In genomic region chr10:44977287-44978212, GRCh38 we compare ENCODE assay signal across 9 cellular contexts. TPM values are rescaled to one million over a fixed set of nuclear protein-coding genes. Genes with fewer than 3 reads are reported as not detected.
DNase-seq lines count a peak whose midpoint lies in the region; ATAC-seq, FAIRE-seq and TF ChIP-seq lines count a peak whose summit lies in the region.
"Had no signal": no experiment of that assay in that cellular context is flagged by ENCODE, and none has a peak within 500 bp of the region (broad histone marks: within the 10 kb centered on the region; RNA-seq: fewer than 3 reads in every experiment).

No MANE protein-coding gene starts in this region.

- H3K4me3 ChIP-seq in A549 (no peak overlapping the region), Peyer's patch (peak overlapping the region; percentile 24 to 62 (median 42)), fibroblast of the aortic adventitia (ENCODE audit: low read depth, low read length) (peak overlapping the region; percentile 82), neuronal stem cell (ENCODE audit: low read length in 2 of 2) (no peak overlapping the region), Karpas-422 (ENCODE audit: low read length) (no peak overlapping the region)
- no peak overlapping the region for H3K4me3 ChIP-seq in CD8-positive, alpha-beta T cell (ENCODE audit: low read depth, low read length)

- no peaks in the 10 kb centered on the region for H3K9me3 Mint-ChIP-seq in CD8-positive, alpha-beta T cell

- ATAC-seq in A549, result no peak
- no peak for ATAC-seq in CD8-positive, alpha-beta T cell

- H2BK5ac ChIP-seq in neuronal stem cell (ENCODE audit: low read length), result no peak overlapping the region

- no peak overlapping the region for H2BK12ac ChIP-seq in neuronal stem cell (ENCODE audit: low read length)

- no peaks in the 10 kb centered on the region for H4K20me1 ChIP-seq in Karpas-422 (ENCODE audit: insufficient read depth, low read depth, low read length)

- peak overlapping the region in 1 of 2 experiments; percentile 92; a peak in 3 of 6 replicates for H3K27ac ChIP-seq in A549
- H3K27ac ChIP-seq in Peyer's patch, result peak overlapping the region; percentile 52 to 84 (median 72)
- H3K27ac ChIP-seq in neuronal stem cell (replicated peaks; ENCODE audit: low read length), result no peak overlapping the region
- H3K27ac ChIP-seq in CD8-positive, alpha-beta T cell (ENCODE audit: low read depth, low read length), result no peak overlapping the region
- no peak overlapping the region for H3K27ac ChIP-seq in Karpas-422 (ENCODE audit: low read length)

- H3K27me3 Mint-ChIP-seq in CD8-positive, alpha-beta T cell (ENCODE audit: low read depth), result no peaks in the 10 kb centered on the region

- no peak overlapping the region for H3K27ac Mint-ChIP-seq in CD8-positive, alpha-beta T cell

- H3K9ac ChIP-seq in neuronal stem cell (ENCODE audit: low read depth, low read length, poor library complexity) (no peak overlapping the region), Karpas-422 (ENCODE audit: low read length) (no peak overlapping the region)

- POLR2A ChIA-PET in A549 (lab: Yijun Ruan, JAX), result interaction anchor here (1.2 kb wide), 1 partner anchor 19 kb away, joined by 12 read pairs; the partner anchor contains the start of gene RASSF4
- POLR2A ChIA-PET in CD8-positive, alpha-beta T cell (lab: Charles Lee), result no interaction called here

- CTCF ChIA-PET in A549 (lab: Yijun Ruan, JAX), result interaction anchor here (1.0 to 9.7 kb wide), 6 partner anchors 8 to 112 kb away, joined by 3 to 69 read pairs (median 6); no protein-coding TSS in a partner anchor
- CTCF ChIA-PET in CD8-positive, alpha-beta T cell (lab: Charles Lee), result interaction anchor here (0.6 to 6.5 kb wide), 5 partner anchors 10 to 1374 kb away, joined by 3 to 36 read pairs (median 3); no protein-coding TSS in a partner anchor

- no peak overlapping the region for H3K4ac ChIP-seq in neuronal stem cell (ENCODE audit: low read length)

- H3K36me3 ChIP-seq in Peyer's patch, result no peaks in the 10 kb centered on the region
- no peaks in the 10 kb centered on the region for H3K36me3 ChIP-seq in neuronal stem cell (replicated peaks in 1 of 2; ENCODE audit: control insufficient read depth in 2 of 2, insufficient read depth in 2 of 2, low read length in 2 of 2)
- no peaks in the 10 kb centered on the region for H3K36me3 ChIP-seq in CD8-positive, alpha-beta T cell (ENCODE audit: insufficient read depth, low read length)
- H3K36me3 ChIP-seq in Karpas-422 (ENCODE audit: insufficient read depth, low read length), result no peaks in the 10 kb centered on the region

- TF ChIP-seq CTCF in A549 (IDR thresholded peaks at IDR 0.05), result no peak
- no peak for TF ChIP-seq CTCF in Peyer's patch (IDR thresholded peaks at IDR 0.05)
- no peak for TF ChIP-seq CTCF in fibroblast of the aortic adventitia (IDR thresholded peaks at IDR 0.05; ENCODE audit: insufficient read depth, low read length)
- no peak for TF ChIP-seq CTCF in CD8-positive, alpha-beta T cell (IDR thresholded peaks at IDR 0.05)

- H3K14ac ChIP-seq in neuronal stem cell (ENCODE audit: low read length), result no peak overlapping the region

- H3K4me1 Mint-ChIP-seq in CD8-positive, alpha-beta T cell (ENCODE audit: low read depth), result peaks cover 8% of the 10 kb centered on the region

- TF ChIP-seq POLR2A in A549 (IDR thresholded peaks at IDR 0.05; ENCODE audit: low read length) (no peak), Peyer's patch (IDR thresholded peaks at IDR 0.05) (no peak)

- H3K4me1 ChIP-seq in A549 (peaks cover 60% of the 10 kb centered on the region), Peyer's patch (peaks cover 4 to 65% (median 13%) of the 10 kb centered on the region in 4 donors), neuronal stem cell (ENCODE audit: control insufficient read depth in 2 of 2, insufficient read depth in 1 of 2, low read depth in 1 of 2, low read length in 2 of 2) (peaks cover 32 to 40% of the 10 kb centered on the region in 2 donors), Karpas-422 (ENCODE audit: low read length) (peaks cover 22% of the 10 kb centered on the region)
- H3K4me1 ChIP-seq in CD8-positive, alpha-beta T cell (ENCODE audit: insufficient read depth, low read length), result peaks cover 20% of the 10 kb centered on the region

- peak overlapping the region; percentile 88 for H2AK5ac ChIP-seq in neuronal stem cell (ENCODE audit: low read depth, low read length)

- peak overlapping the region; percentile 93; the same call in 2 of the 3 replicates for H3K4me2 ChIP-seq in A549
- H3K4me2 ChIP-seq in neuronal stem cell (ENCODE audit: insufficient read depth, low read length, poor library complexity, severe bottlenecking), result no peak overlapping the region
- no peak overlapping the region for H3K4me2 ChIP-seq in Karpas-422 (ENCODE audit: low read depth, low read length, poor library complexity, severe bottlenecking)

- FAIRE-seq in A549 (lab: Jason Lieb, UNC), result no peak

- H3K18ac ChIP-seq in neuronal stem cell (ENCODE audit: low read length), result peak overlapping the region; percentile 85

- peak overlapping the region; percentile 38 for H4K91ac ChIP-seq in neuronal stem cell (ENCODE audit: low read depth, low read length, poor library complexity)

- no peaks in the 10 kb centered on the region for H3K79me2 ChIP-seq in Karpas-422 (ENCODE audit: low read length)

- H4K8ac ChIP-seq in neuronal stem cell (ENCODE audit: low read depth, low read length), result no peak overlapping the region

- H3K23ac ChIP-seq in neuronal stem cell (ENCODE audit: low read depth, low read length, poor library complexity), result no peak overlapping the region

- peaks cover 3% of the 10 kb centered on the region for H3K79me1 ChIP-seq in neuronal stem cell (ENCODE audit: low read depth, low read length)

- no peak overlapping the region for H2BK15ac ChIP-seq in neuronal stem cell (ENCODE audit: low read length)

- intact Hi-C loops in CD8-positive, alpha-beta T cell (cut with DNase I, micrococcal nuclease), result loop anchor here (5.0 to 10.0 kb wide), 4 partner anchors 110 to 1305 kb away; no protein-coding TSS in a partner anchor

- H3K4me3 Mint-ChIP-seq in CD8-positive, alpha-beta T cell, result no peak overlapping the region

- TF ChIP-seq EP300 in A549 (IDR thresholded peaks at IDR 0.05), result no peak

- WGBS in A549 (ENCODE audit: missing lambda C conversion rate), result 87% methylated on average over 19 of the region's 25 CpGs
- no CpG with 5 or more reads among the region's 25 CpGs for WGBS in neuronal stem cell (ENCODE audit: extremely low coverage in 2 of 2, insufficient read length in 2 of 2, insufficient replicate concordance in 1 of 2), 2 donors

- no peak for TF ChIP-seq RAD21 in A549 (conservative IDR thresholded peaks at IDR 0.05 in 1 of 2, IDR thresholded peaks at IDR 0.05 in 1 of 2)

- H3K9me3 ChIP-seq in A549, result no peaks in the 10 kb centered on the region
- H3K9me3 ChIP-seq in Peyer's patch, result no peaks in the 10 kb centered on the region
- H3K9me3 ChIP-seq in neuronal stem cell (replicated peaks in 1 of 2; ENCODE audit: control insufficient read depth in 2 of 2, insufficient read depth in 1 of 2, low read depth in 1 of 2, low read length in 2 of 2), result no peaks in the 10 kb centered on the region
- H3K9me3 ChIP-seq in CD8-positive, alpha-beta T cell (ENCODE audit: low read length), result no peaks in the 10 kb centered on the region
- no peaks in the 10 kb centered on the region for H3K9me3 ChIP-seq in Karpas-422 (ENCODE audit: low read length)

- no peaks in the 10 kb centered on the region for H3K36me3 Mint-ChIP-seq in CD8-positive, alpha-beta T cell

- no peak overlapping the region for H2AFZ ChIP-seq in neuronal stem cell (ENCODE audit: low read length)
- H2AFZ ChIP-seq in Karpas-422 (ENCODE audit: low read length), result no peak overlapping the region

- DNase-seq in A549 (ENCODE audit: low read depth in 1 of 2, low spot score in 1 of 2) (no peak), Peyer's patch (peak in 1 of 3 donors; percentile 49), fibroblast of the aortic adventitia (ENCODE audit: low read depth) (no peak), neuronal stem cell (ENCODE audit: low spot score) (no peak), NCI-H1105 treated with DMSO at 0.1 percent for 48 hours (lab: John Stamatoyannopoulos, UW) (no peak), Karpas-422 (no peak), NAMALWA (ENCODE audit: low spot score) (no peak)
- DNase-seq in CD8-positive, alpha-beta T cell, result no peak
- DNase-seq: foreskin melanocyte had no signal

- H3K27me3 ChIP-seq in Peyer's patch (no peaks in the 10 kb centered on the region), neuronal stem cell (ENCODE audit: control insufficient read depth in 3 of 3, insufficient read depth in 3 of 3, low read depth in 1 of 3, low read length in 3 of 3) (no peaks in the 10 kb centered on the region), Karpas-422 (ENCODE audit: low read length) (no peaks in the 10 kb centered on the region)
- no peaks in the 10 kb centered on the region for H3K27me3 ChIP-seq in CD8-positive, alpha-beta T cell (ENCODE audit: insufficient read depth, low read length)

- H2BK120ac ChIP-seq in neuronal stem cell (ENCODE audit: low read depth, low read length), result peak overlapping the region; percentile 75

- H3K9me2 ChIP-seq in Karpas-422 (replicated peaks; ENCODE audit: insufficient read depth, low read length), result no peaks in the 10 kb centered on the region

RNA-seq across cellular contexts. Expression of gene DEPP1, which starts 1.1 kb away (rescaled TPM):
- polyA plus RNA-seq in A549 (2011; rRNA removed) (0.89 and 0.92 TPM in 2 replicates), A549 (2017; fragmentation: RNase III; extraction: RNeasy Plus Mini Kit Qiagen cat#74134 plus additional on column Dnase treatment) (0.22 to 0.50 TPM (median 0.46 TPM) in 3 replicates)
- polyA plus RNA-seq in A549 (2012; cell fraction: cytosol; rRNA removed), result 0.37 and 0.71 TPM in 2 replicates
- polyA plus RNA-seq in A549 (2012; cell fraction: nucleus; rRNA removed), result 0.51 and 1.2 TPM in 2 replicates
- 1.5 and 2.1 TPM in 2 replicates for polyA minus RNA-seq in A549 (2011; rRNA and poly(A)+ RNA removed)
- total RNA-seq in Peyer's patch (10 to 100 TPM in 3 of 4 donors, 1 to 10 TPM in 1; 3.9 to 96.0 (median 49.8) TPM), fibroblast of the aortic adventitia (ENCODE audit: low replicate concordance) (17.3 and 73.8 TPM in 2 replicates)
- 0.22 TPM for polyA plus RNA-seq in neuronal stem cell (2013, experiment 1 of 2)
- 0.26 TPM for polyA plus RNA-seq in neuronal stem cell (2013, experiment 2 of 2)
- not detected for total RNA-seq in CD8-positive, alpha-beta T cell
- not detected in 2 replicates for total RNA-seq in Karpas-422 (2014; rRNA removed; shearing (Covaris generic); ENCODE audit: low replicate concordance)

RNA-seq across cellular contexts. Expression of gene RASSF4, which starts 17.9 kb away (rescaled TPM):
- 2.1 and 2.2 TPM in 2 replicates for polyA plus RNA-seq in A549 (2011; rRNA removed)
- polyA plus RNA-seq in A549 (2012; cell fraction: cytosol; rRNA removed), result 0.99 and 1.2 TPM in 2 replicates
- polyA plus RNA-seq in A549 (2012; cell fraction: nucleus; rRNA removed), result 2.7 and 2.9 TPM in 2 replicates
- 1.3 to 2.3 TPM (median 1.9 TPM) in 3 replicates for polyA plus RNA-seq in A549 (2017; fragmentation: RNase III; extraction: RNeasy Plus Mini Kit Qiagen cat#74134 plus additional on column Dnase treatment)
- polyA minus RNA-seq in A549 (2011; rRNA and poly(A)+ RNA removed), result 2.3 and 2.9 TPM in 2 replicates
- total RNA-seq in Peyer's patch, result 10 to 100 TPM; 62.7 to 99.6 (median 68.2) TPM
- 1.9 and 3.8 TPM in 2 replicates for total RNA-seq in fibroblast of the aortic adventitia (ENCODE audit: low replicate concordance)
- polyA plus RNA-seq in neuronal stem cell (2013, experiment 1 of 2), result 13.0 TPM
- polyA plus RNA-seq in neuronal stem cell (2013, experiment 2 of 2), result 13.1 TPM
- under 1 TPM; 0.30 to 0.31 TPM for total RNA-seq in CD8-positive, alpha-beta T cell
- total RNA-seq in Karpas-422 (2014; rRNA removed; shearing (Covaris generic); ENCODE audit: low replicate concordance), result 3.6 and 7.1 TPM in 2 replicates

RNA-seq across cellular contexts. Expression of gene ZNF22, which starts 23.2 kb away (rescaled TPM):
- polyA plus RNA-seq in A549 (2011; rRNA removed) (11.0 and 13.0 TPM in 2 replicates), A549 (2017; fragmentation: RNase III; extraction: RNeasy Plus Mini Kit Qiagen cat#74134 plus additional on column Dnase treatment) (8.5 to 8.7 TPM (median 8.6 TPM) in 3 replicates)
- 2.8 and 2.9 TPM in 2 replicates for polyA plus RNA-seq in A549 (2012; cell fraction: cytosol; rRNA removed)
- polyA plus RNA-seq in A549 (2012; cell fraction: nucleus; rRNA removed), result 0.54 and 1.7 TPM in 2 replicates
- polyA minus RNA-seq in A549 (2011; rRNA and poly(A)+ RNA removed), result 1.4 and 2.2 TPM in 2 replicates
- total RNA-seq in Peyer's patch (10 to 100 TPM in 1 of 4 donors, 1 to 10 TPM in 3; 4.7 to 19.0 (median 8.0) TPM), fibroblast of the aortic adventitia (ENCODE audit: low replicate concordance) (4.4 and 16.6 TPM in 2 replicates)
- polyA plus RNA-seq in neuronal stem cell (2013, experiment 1 of 2), result 65.4 TPM
- 66.3 TPM for polyA plus RNA-seq in neuronal stem cell (2013, experiment 2 of 2)
- total RNA-seq in CD8-positive, alpha-beta T cell, result 10 to 100 TPM; 26.5 to 29.6 TPM
- total RNA-seq in Karpas-422 (2014; rRNA removed; shearing (Covaris generic); ENCODE audit: low replicate concordance), result 34.9 and 53.2 TPM in 2 replicates

Comparison
In these comparisons a context has a peak if more than half of its experiments do, and no peak if none do; other contexts are left out.
1. H3K27ac ChIP-seq: peak in Peyer's patch (4 of 4); none in neuronal stem cell (single experiment), CD8-positive, alpha-beta T cell (single experiment) and Karpas-422 (single experiment).
2. H3K4me3 ChIP-seq: peak in Peyer's patch (4 of 4) and fibroblast of the aortic adventitia (single experiment); none in A549 (single experiment), neuronal stem cell (0 of 2), CD8-positive, alpha-beta T cell (single experiment) and Karpas-422 (single experiment).